In the genomic region with DNA sequence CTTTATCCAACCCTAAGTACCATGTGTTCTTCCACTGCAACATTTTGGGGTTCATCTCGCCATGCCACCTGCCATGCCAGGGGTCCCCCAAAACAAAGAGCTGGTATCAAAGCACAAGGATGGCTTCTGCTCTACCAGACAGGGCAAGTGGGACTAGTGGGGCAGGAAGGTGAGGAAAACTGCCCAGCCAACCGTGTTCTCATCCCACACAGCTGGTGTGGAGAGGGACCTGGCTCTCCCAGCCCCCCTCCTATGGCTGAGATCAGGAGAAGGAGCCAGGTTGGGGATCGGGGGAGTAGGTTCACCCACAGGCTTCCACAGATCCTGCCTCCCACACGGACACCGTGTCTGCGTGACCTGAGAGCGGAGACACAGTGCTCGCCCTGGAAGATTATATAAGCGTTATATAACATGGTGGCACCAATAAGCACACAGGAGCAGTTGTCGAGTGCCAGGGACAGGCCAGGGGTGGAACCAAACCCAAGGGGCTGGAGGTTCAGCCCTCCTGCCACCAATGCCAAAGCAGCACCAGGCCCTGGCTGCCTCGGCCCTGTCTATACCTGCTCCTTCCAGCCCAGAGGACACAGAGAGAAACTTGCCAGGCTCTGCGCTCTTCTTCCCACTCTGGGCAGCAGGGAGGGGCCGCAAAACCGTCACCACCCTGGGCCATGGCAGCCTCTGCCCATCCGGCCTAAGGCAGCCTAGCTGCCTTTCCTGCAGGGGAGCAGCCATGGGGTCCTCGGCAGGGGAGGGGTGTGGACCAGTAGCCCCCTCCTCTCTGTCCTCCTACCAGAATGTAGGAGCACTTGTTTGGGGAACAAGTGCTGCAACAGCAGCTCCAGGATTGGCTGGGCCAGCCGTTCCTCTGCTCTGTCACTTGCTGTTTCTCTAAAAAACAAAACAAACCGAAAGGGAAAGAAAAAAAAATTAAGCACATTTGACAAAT, we compare ENCODE assay signal across 1 cellular context.
TF ChIP-seq lines count a peak whose summit lies in the region.

No MANE protein-coding gene starts in this region.

TF ChIP-seq in GM23338, 12 proteins besides CTCF, POLR2A, EP300 and RAD21 (continued from another document):
- TF ChIP-seq, protein P1, sequence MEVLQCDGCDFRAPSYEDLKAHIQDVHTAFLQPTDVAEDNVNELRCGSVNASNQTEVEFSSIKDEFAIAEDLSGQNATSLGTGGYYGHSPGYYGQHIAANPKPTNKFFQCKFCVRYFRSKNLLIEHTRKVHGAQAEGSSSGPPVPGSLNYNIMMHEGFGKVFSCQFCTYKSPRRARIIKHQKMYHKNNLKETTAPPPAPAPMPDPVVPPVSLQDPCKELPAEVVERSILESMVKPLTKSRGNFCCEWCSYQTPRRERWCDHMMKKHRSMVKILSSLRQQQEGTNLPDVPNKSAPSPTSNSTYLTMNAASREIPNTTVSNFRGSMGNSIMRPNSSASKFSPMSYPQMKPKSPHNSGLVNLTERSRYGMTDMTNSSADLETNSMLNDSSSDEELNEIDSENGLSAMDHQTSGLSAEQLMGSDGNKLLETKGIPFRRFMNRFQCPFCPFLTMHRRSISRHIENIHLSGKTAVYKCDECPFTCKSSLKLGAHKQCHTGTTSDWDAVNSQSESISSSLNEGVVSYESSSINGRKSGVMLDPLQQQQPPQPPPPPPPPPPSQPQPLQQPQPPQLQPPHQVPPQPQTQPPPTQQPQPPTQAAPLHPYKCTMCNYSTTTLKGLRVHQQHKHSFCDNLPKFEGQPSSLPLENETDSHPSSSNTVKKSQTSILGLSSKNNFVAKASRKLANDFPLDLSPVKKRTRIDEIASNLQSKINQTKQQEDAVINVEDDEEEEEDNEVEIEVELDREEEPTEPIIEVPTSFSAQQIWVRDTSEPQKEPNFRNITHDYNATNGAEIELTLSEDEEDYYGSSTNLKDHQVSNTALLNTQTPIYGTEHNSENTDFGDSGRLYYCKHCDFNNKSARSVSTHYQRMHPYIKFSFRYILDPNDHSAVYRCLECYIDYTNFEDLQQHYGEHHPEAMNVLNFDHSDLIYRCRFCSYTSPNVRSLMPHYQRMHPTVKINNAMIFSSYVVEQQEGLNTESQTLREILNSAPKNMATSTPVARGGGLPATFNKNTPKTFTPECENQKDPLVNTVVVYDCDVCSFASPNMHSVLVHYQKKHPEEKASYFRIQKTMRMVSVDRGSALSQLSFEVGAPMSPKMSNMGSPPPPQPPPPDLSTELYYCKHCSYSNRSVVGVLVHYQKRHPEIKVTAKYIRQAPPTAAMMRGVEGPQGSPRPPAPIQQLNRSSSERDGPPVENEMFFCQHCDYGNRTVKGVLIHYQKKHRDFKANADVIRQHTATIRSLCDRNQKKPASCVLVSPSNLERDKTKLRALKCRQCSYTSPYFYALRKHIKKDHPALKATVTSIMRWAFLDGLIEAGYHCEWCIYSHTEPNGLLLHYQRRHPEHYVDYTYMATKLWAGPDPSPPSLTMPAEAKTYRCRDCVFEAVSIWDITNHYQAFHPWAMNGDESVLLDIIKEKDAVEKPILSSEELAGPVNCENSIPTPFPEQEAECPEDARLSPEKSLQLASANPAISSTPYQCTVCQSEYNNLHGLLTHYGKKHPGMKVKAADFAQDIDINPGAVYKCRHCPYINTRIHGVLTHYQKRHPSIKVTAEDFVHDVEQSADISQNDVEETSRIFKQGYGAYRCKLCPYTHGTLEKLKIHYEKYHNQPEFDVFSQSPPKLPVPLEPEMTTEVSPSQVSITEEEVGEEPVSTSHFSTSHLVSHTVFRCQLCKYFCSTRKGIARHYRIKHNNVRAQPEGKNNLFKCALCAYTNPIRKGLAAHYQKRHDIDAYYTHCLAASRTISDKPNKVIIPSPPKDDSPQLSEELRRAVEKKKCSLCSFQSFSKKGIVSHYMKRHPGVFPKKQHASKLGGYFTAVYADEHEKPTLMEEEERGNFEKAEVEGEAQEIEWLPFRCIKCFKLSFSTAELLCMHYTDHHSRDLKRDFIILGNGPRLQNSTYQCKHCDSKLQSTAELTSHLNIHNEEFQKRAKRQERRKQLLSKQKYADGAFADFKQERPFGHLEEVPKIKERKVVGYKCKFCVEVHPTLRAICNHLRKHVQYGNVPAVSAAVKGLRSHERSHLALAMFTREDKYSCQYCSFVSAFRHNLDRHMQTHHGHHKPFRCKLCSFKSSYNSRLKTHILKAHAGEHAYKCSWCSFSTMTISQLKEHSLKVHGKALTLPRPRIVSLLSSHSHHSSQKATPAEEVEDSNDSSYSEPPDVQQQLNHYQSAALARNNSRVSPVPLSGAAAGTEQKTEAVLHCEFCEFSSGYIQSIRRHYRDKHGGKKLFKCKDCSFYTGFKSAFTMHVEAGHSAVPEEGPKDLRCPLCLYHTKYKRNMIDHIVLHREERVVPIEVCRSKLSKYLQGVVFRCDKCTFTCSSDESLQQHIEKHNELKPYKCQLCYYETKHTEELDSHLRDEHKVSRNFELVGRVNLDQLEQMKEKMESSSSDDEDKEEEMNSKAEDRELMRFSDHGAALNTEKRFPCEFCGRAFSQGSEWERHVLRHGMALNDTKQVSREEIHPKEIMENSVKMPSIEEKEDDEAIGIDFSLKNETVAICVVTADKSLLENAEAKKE (CRISPR knock-in tag; IDR thresholded peaks at IDR 0.05), result no peak
- TF ChIP-seq, protein P2, sequence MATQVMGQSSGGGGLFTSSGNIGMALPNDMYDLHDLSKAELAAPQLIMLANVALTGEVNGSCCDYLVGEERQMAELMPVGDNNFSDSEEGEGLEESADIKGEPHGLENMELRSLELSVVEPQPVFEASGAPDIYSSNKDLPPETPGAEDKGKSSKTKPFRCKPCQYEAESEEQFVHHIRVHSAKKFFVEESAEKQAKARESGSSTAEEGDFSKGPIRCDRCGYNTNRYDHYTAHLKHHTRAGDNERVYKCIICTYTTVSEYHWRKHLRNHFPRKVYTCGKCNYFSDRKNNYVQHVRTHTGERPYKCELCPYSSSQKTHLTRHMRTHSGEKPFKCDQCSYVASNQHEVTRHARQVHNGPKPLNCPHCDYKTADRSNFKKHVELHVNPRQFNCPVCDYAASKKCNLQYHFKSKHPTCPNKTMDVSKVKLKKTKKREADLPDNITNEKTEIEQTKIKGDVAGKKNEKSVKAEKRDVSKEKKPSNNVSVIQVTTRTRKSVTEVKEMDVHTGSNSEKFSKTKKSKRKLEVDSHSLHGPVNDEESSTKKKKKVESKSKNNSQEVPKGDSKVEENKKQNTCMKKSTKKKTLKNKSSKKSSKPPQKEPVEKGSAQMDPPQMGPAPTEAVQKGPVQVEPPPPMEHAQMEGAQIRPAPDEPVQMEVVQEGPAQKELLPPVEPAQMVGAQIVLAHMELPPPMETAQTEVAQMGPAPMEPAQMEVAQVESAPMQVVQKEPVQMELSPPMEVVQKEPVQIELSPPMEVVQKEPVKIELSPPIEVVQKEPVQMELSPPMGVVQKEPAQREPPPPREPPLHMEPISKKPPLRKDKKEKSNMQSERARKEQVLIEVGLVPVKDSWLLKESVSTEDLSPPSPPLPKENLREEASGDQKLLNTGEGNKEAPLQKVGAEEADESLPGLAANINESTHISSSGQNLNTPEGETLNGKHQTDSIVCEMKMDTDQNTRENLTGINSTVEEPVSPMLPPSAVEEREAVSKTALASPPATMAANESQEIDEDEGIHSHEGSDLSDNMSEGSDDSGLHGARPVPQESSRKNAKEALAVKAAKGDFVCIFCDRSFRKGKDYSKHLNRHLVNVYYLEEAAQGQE (IDR thresholded peaks at IDR 0.05; ENCODE audit: unreplicated experiment), result no peak
- no peak for TF ChIP-seq NANOG (IDR thresholded peaks at IDR 0.05; ENCODE audit: borderline replicate concordance)
- TF ChIP-seq POLR2AphosphoS5 (IDR thresholded peaks at IDR 0.05; ENCODE audit: low read depth), result no peak
